Comparison of ENCODE assay signal across 31 cellular contexts in the genomic region with DNA sequence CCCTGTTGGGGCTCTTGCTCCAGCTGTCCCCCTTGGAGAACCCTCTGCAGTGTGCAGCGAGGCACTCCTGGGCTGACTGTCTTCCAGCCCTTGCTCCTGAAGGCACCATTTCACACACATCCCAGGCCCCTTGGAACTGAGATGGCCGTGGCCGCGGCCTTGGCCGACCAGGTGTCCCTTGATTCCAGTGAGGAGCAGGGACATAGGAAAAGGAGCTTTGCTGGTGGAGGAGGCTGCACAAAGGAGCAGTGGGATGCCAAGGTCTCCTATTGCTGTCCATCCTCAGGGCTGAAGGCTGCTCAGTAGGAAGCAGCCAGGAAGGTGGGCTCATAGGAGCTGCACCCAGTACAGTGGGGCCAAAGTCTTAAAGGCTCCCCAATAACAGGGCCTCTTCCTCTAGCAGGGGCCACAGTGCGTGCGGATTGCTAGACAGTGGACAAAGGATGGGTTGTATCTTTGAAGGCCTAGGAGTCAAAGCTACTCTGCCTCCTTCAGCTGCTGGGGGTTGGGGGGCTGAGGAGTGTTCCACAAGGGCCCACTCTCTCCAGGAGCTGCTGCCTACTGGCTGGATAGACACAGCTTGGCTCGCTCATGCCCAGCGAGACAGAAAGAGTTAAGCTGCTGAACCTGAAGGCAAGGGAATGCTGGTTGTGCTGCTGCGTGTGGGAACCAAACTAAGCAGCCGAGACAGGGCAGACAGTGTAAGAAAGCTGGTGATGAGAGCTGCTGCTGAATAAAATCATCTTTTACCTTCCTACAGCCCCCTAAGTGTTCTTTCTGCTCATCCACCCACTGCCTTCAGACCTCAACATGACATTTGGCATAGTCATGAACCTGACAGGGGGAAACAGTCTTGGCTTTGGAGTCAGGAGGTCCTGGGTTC.
DNase-seq lines count a peak whose midpoint lies in the region; TF ChIP-seq lines count a peak whose summit lies in the region.
"Had no signal": no experiment of that assay in that cellular context is flagged by ENCODE, and none has a peak within 500 bp of the region (broad histone marks: within the 10 kb centered on the region; RNA-seq: fewer than 3 reads in every experiment).

No MANE protein-coding gene starts in this region.

- H3K27ac ChIP-seq in esophagus muscularis mucosa (replicated peaks in 1 of 4): no peak overlapping the region
- H3K27ac ChIP-seq: 22Rv1; A549; BLaER1; BLaER1 treated with 17β-estradiol and CSF1 and Interleukin-3, amounts not matched to agents 10 nM and 100 nM; C4-2B had no signal

- no peaks in the 10 kb centered on the region for H3K27me3 Mint-ChIP-seq in osteocyte (ENCODE audit: unreplicated experiment)
- H3K27me3 Mint-ChIP-seq: B cell; CD4-positive, alpha-beta memory T cell; CD4-positive, alpha-beta T cell; CD4-positive, CD25-positive, alpha-beta regulatory T cell had no signal

- TF ChIP-seq CTCF in esophagus muscularis mucosa (IDR thresholded peaks at IDR 0.05) (no peak), osteocyte (IDR thresholded peaks at IDR 0.05) (no peak)

- WGBS in esophagus muscularis mucosa: 81% methylated on average over 5 of the region's 11 CpGs

- peaks cover 0 to 5% (median 1%) of the 10 kb centered on the region in 4 donors for H3K9me3 ChIP-seq in esophagus muscularis mucosa
- H3K9me3 ChIP-seq: BE2C had no signal

- peaks cover 52% of the 10 kb centered on the region for H3K9me3 Mint-ChIP-seq in osteocyte (ENCODE audit: unreplicated experiment)

- peak; percentile 78 for DNase-seq in esophagus muscularis mucosa (ENCODE audit: extremely low spot score)
- peak; percentile 83 for DNase-seq in osteocyte (ENCODE audit: extremely low spot score, unreplicated experiment)
- DNase-seq in activated naive CD4-positive, alpha-beta T cell treated with anti-CD3 and anti-CD28 coated beads, Interleukin-2, amount 50 U/mL, for 16 hours: no peak
- DNase-seq in germinal center (ENCODE audit: low spot score): no peak
- DNase-seq: 8988T; ACHN; AML-193; BE2C; C1 segment of cervical spinal cord; Caco-2; Calu3; CD4-positive, alpha-beta memory T cell; CD4-positive, alpha-beta T cell; CD4-positive, CD25-positive, alpha-beta regulatory T cell; CD8-positive, alpha-beta memory T cell; CD8-positive, alpha-beta T cell; COR-L47; DMS 273 treated with DMSO at 0.1 percent for 48 hours; DMS153; DMS53; DMS79; DMS79 treated with DMSO at 0.1 percent for 48 hours; DND-41; EL had no signal

- H3K27ac Mint-ChIP-seq in osteocyte (ENCODE audit: unreplicated experiment): no peak overlapping the region
- H3K27ac Mint-ChIP-seq: B cell; CD14-positive monocyte; CD4-positive, alpha-beta memory T cell; CD4-positive, alpha-beta T cell; CD4-positive, CD25-positive, alpha-beta regulatory T cell; CD8-positive, alpha-beta memory T cell; CD8-positive, alpha-beta T cell had no signal

- no peaks in the 10 kb centered on the region for H3K36me3 Mint-ChIP-seq in osteocyte (ENCODE audit: unreplicated experiment)
- H3K36me3 Mint-ChIP-seq: CD14-positive monocyte; CD4-positive, CD25-positive, alpha-beta regulatory T cell; CD8-positive, alpha-beta T cell had no signal

- no peaks in the 10 kb centered on the region for H3K4me1 ChIP-seq in esophagus muscularis mucosa
- H3K4me1 ChIP-seq: A549; BE2C; BLaER1; BLaER1 treated with 17β-estradiol and CSF1 and Interleukin-3, amounts not matched to agents 10 nM and 100 nM; Caco-2 had no signal

- no peaks in the 10 kb centered on the region for H3K36me3 ChIP-seq in esophagus muscularis mucosa
- H3K36me3 ChIP-seq: BE2C; BLaER1; BLaER1 treated with 17β-estradiol and CSF1 and Interleukin-3, amounts not matched to agents 10 nM and 100 nM had no signal

- intact Hi-C loops in esophagus muscularis mucosa (cut with DNase I): no loop called here

- H3K4me3 Mint-ChIP-seq in osteocyte (ENCODE audit: unreplicated experiment): no peak overlapping the region
- H3K4me3 Mint-ChIP-seq: B cell; CD14-positive monocyte; CD4-positive, alpha-beta memory T cell; CD4-positive, alpha-beta T cell; CD4-positive, CD25-positive, alpha-beta regulatory T cell; CD8-positive, alpha-beta memory T cell; CD8-positive, alpha-beta T cell had no signal

- H3K4me1 Mint-ChIP-seq in osteocyte (ENCODE audit: unreplicated experiment): no peaks in the 10 kb centered on the region
- H3K4me1 Mint-ChIP-seq: B cell; CD14-positive monocyte; CD4-positive, alpha-beta memory T cell; CD4-positive, CD25-positive, alpha-beta regulatory T cell; CD8-positive, alpha-beta memory T cell had no signal

- no peaks in the 10 kb centered on the region for H3K27me3 ChIP-seq in esophagus muscularis mucosa
- H3K27me3 ChIP-seq: BE2C; BLaER1; BLaER1 treated with 17β-estradiol and CSF1 and Interleukin-3, amounts not matched to agents 10 nM and 100 nM had no signal

- no peak for TF ChIP-seq EP300 in esophagus muscularis mucosa (IDR thresholded peaks at IDR 0.05)

- no peak for TF ChIP-seq POLR2A in esophagus muscularis mucosa (IDR thresholded peaks at IDR 0.05; ENCODE audit: low read depth)

- no peak overlapping the region for H3K4me3 ChIP-seq in esophagus muscularis mucosa
- H3K4me3 ChIP-seq: A549; BLaER1; BLaER1 treated with 17β-estradiol and CSF1 and Interleukin-3, amounts not matched to agents 10 nM and 100 nM had no signal

Comparison
In these comparisons a context has a peak if more than half of its experiments do, and no peak if none do; other contexts are left out.
1. DNase-seq: peak in esophagus muscularis mucosa (single experiment) and osteocyte (single experiment); none in activated naive CD4-positive, alpha-beta T cell treated with anti-CD3 and anti-CD28 coated beads, Interleukin-2, amount 50 U/mL, for 16 hours (single experiment) and germinal center (single experiment).